Comparison of ENCODE assay signal across 9 cellular contexts in genomic region chr14:102234331-102235264, GRCh38.
DNase-seq lines count a peak whose midpoint lies in the region; ATAC-seq, FAIRE-seq and TF ChIP-seq lines count a peak whose summit lies in the region.
"Had no signal": no experiment of that assay in that cellular context is flagged by ENCODE, and none has a peak within 500 bp of the region (broad histone marks: within the 10 kb centered on the region; RNA-seq: fewer than 3 reads in every experiment).

No MANE protein-coding gene starts in this region.

- H3K36me3 ChIP-seq in MM.1S (replicated peaks; ENCODE audit: insufficient read depth, low read length) = no peaks in the 10 kb centered on the region
- peaks cover 24% of the 10 kb centered on the region for H3K36me3 ChIP-seq in left ventricle myocardium inferior
- H3K36me3 ChIP-seq in suprapubic skin = peaks cover 24% of the 10 kb centered on the region
- peaks cover 6 to 16% of the 10 kb centered on the region in 2 donors for H3K36me3 ChIP-seq in kidney (ENCODE audit: control insufficient read depth in 1 of 2, insufficient read depth in 2 of 2, low read length in 2 of 2)

- H3F3A ChIP-seq in MM.1S (ENCODE audit: insufficient read depth, low read length) = no peaks in the 10 kb centered on the region

- WGBS in suprapubic skin = 72% methylated on average over 34 of the region's 34 CpGs

- no peaks in the 10 kb centered on the region for H3K9me3 ChIP-seq in MM.1S (replicated peaks; ENCODE audit: insufficient read depth, low read length)
- H3K9me3 ChIP-seq in left ventricle myocardium inferior (replicated peaks) = no peaks in the 10 kb centered on the region
- H3K9me3 ChIP-seq in suprapubic skin = no peaks in the 10 kb centered on the region
- H3K9me3 ChIP-seq in kidney (ENCODE audit: control insufficient read depth in 1 of 2, low read length in 2 of 2) = no peaks in the 10 kb centered on the region

- no peaks in the 10 kb centered on the region for H3K27me3 ChIP-seq in MM.1S (replicated peaks; ENCODE audit: insufficient read depth, low read length)
- no peaks in the 10 kb centered on the region for H3K27me3 ChIP-seq in left ventricle myocardium inferior (ENCODE audit: low read depth)
- H3K27me3 ChIP-seq in suprapubic skin = no peaks in the 10 kb centered on the region

- no peak for TF ChIP-seq EP300 in suprapubic skin (IDR thresholded peaks at IDR 0.05)

- H3K9ac ChIP-seq in MM.1S (ENCODE audit: low read length) (no peak overlapping the region), kidney (ENCODE audit: low read length in 2 of 2) (peak overlapping the region in 1 of 2 donors; percentile 46)
- H3K9ac ChIP-seq: KMS-11 had no signal

- no peak for TF ChIP-seq CTCF in MM.1S (IDR thresholded peaks at IDR 0.05; ENCODE audit: low read length)
- no peak for TF ChIP-seq CTCF in WI38 (IDR thresholded peaks at IDR 0.05; ENCODE audit: low read depth, low read length)
- no peak for TF ChIP-seq CTCF in left ventricle myocardium inferior (IDR thresholded peaks at IDR 0.05; ENCODE audit: borderline replicate concordance)
- no peak for TF ChIP-seq CTCF in suprapubic skin (IDR thresholded peaks at IDR 0.05)
- no peak for TF ChIP-seq CTCF in kidney (IDR thresholded peaks at IDR 0.05; ENCODE audit: borderline replicate concordance, extremely low read depth, insufficient read depth)

- H3K4me3 ChIP-seq in MM.1S (ENCODE audit: low read length) = peak overlapping the region; percentile 15; the same call in 1 of the 2 replicates
- peak overlapping the region; percentile 30 for H3K4me3 ChIP-seq in WI38 (ENCODE audit: low read depth, low read length)
- H3K4me3 ChIP-seq in left ventricle myocardium inferior = peak overlapping the region; percentile 52
- peak overlapping the region; percentile 12 for H3K4me3 ChIP-seq in suprapubic skin
- peak overlapping the region in 1 of 2 donors; percentile 17 for H3K4me3 ChIP-seq in kidney (ENCODE audit: low read length in 2 of 2)

- peak overlapping the region; percentile 63; the same call in 1 of the 2 replicates for H2AFZ ChIP-seq in MM.1S (ENCODE audit: low read length)

- no peak for FAIRE-seq in kidney (lab: Jason Lieb, UNC)

- no peaks in the 10 kb centered on the region for H3K4me1 ChIP-seq in MM.1S (ENCODE audit: low read length)
- peaks cover 7% of the 10 kb centered on the region for H3K4me1 ChIP-seq in left ventricle myocardium inferior
- no peaks in the 10 kb centered on the region for H3K4me1 ChIP-seq in suprapubic skin
- no peaks in the 10 kb centered on the region for H3K4me1 ChIP-seq in kidney (ENCODE audit: control insufficient read depth in 1 of 2, insufficient read depth in 1 of 2, low read depth in 1 of 2, low read length in 2 of 2)

- H4K20me1 ChIP-seq in MM.1S (ENCODE audit: insufficient read depth, low read length) = no peaks in the 10 kb centered on the region

- TF ChIP-seq POLR2A in suprapubic skin (IDR thresholded peaks at IDR 0.05) = no peak

- no peaks in the 10 kb centered on the region for H3K9me2 ChIP-seq in MM.1S (replicated peaks; ENCODE audit: insufficient read depth, low read length)

- H3K79me2 ChIP-seq in MM.1S (ENCODE audit: low read length) = no peaks in the 10 kb centered on the region

- DNase-seq in MM.1S (no peak), left ventricle myocardium inferior (no peak), suprapubic skin (ENCODE audit: low spot score in 2 of 2) (peak in 1 of 2 donors; percentile 45), kidney (no peak), EL (no peak)

- intact Hi-C loops in left ventricle myocardium inferior (cut with micrococcal nuclease) = loop anchor here (5.0 kb wide), 1 partner anchor 78 kb away; no protein-coding TSS in a partner anchor
- intact Hi-C loops in kidney (cut with DNase I) = no loop called here

- peak overlapping the region; percentile 55; the same call in 1 of the 2 replicates for H3K4me2 ChIP-seq in MM.1S (ENCODE audit: low read depth, low read length)
- H3K4me2 ChIP-seq: KMS-11 had no signal

- H3K27ac ChIP-seq in MM.1S (ENCODE audit: low read length) = no peak overlapping the region
- peak overlapping the region; percentile 17 for H3K27ac ChIP-seq in left ventricle myocardium inferior (replicated peaks)
- H3K27ac ChIP-seq in suprapubic skin = no peak overlapping the region
- H3K27ac ChIP-seq in kidney (ENCODE audit: low read depth in 2 of 2, low read length in 2 of 2) = no peak overlapping the region
- H3K27ac ChIP-seq: KMS-11 had no signal

- ATAC-seq in GM18511 (IDR thresholded peaks at IDR 0.05; ENCODE audit: unreplicated experiment) (no peak), esophagus mucosa (no peak)
